32 cellular contexts compared by ENCODE assay signal in the genomic region with DNA sequence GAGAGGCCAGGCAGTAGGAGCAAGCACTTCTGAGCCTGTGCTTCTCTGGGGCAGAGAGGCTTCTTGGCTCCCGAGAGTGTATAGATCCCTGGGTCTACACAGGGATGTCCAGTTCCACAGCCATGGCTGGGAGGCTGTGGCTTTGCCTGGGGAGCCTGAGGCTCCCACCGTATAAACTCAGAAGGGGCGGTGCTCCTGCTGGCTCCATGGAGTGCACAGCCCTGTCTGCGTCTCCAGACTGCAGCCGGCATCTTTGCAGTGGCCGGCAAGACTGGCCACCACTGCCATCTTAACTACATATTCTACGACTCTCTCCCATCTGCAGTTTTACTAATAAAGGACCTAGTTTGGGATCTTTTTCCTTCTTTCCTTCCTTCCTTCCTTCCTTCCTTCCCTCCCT.
"Had no signal": no experiment of that assay in that cellular context is flagged by ENCODE, and none has a peak within 500 bp of the region (broad histone marks: within the 10 kb centered on the region; RNA-seq: fewer than 3 reads in every experiment).

No MANE protein-coding gene starts in this region.

- H3K27ac ChIP-seq: body of pancreas, esophagus muscularis mucosa, foreskin keratinocyte, gastrocnemius medialis, WERI-Rb-1 had no signal

- H3K9me3 Mint-ChIP-seq: activated CD8-positive, alpha-beta T cell treated with anti-CD3 and anti-CD28 coated beads for 36 hours; activated T-cell treated with anti-CD3 and anti-CD28 coated beads, Interleukin-2, amount 50 U/mL, for 4 hours; activated T-helper 17 cell treated with anti-CD3 and anti-CD28 coated beads, Interleukin-2, amount 50 U/mL, for 72 hours; T-helper 2 cell treated with Interferon-gamma antibody and Interleukin-4, amounts not matched to agents 5 μg/mL and 100 μg/mL, for 36 hours had no signal

- ATAC-seq: activated CD4-positive, CD25-positive, alpha-beta regulatory T cell treated with anti-CD3 and anti-CD28 coated beads, Interleukin-2, amount 50 U/mL, for 24 hours; activated CD8-positive, alpha-beta T cell treated with anti-CD3 and anti-CD28 coated beads for 36 hours; activated T-cell treated with anti-CD3 and anti-CD28 coated beads, Interleukin-2, amount 50 U/mL, for 4 hours; activated T-helper 17 cell treated with anti-CD3 and anti-CD28 coated beads, Interleukin-2, amount 50 U/mL, for 72 hours; body of pancreas; effector memory CD8-positive, alpha-beta T cell; foreskin keratinocyte; gastrocnemius medialis; T-helper 17 cell had no signal

- H3K27me3 ChIP-seq: body of pancreas, esophagus muscularis mucosa, foreskin keratinocyte, gastrocnemius medialis had no signal

- H3K36me3 ChIP-seq: esophagus muscularis mucosa, gastrocnemius medialis, WERI-Rb-1 had no signal

- H3K4me3 Mint-ChIP-seq: activated B cell treated with CpG ODN at 0.5 μM for 24 hours; activated CD8-positive, alpha-beta T cell treated with anti-CD3 and anti-CD28 coated beads for 36 hours; activated naive CD8-positive, alpha-beta T cell; activated T-cell treated with anti-CD3 and anti-CD28 coated beads, Interleukin-2, amount 50 U/mL, for 4 hours; activated T-helper 17 cell treated with anti-CD3 and anti-CD28 coated beads, Interleukin-2, amount 50 U/mL, for 72 hours; effector memory CD8-positive, alpha-beta T cell; T-helper 17 cell; T-helper 2 cell treated with Interferon-gamma antibody and Interleukin-4, amounts not matched to agents 5 μg/mL and 100 μg/mL, for 36 hours had no signal

- H3K4me1 ChIP-seq: body of pancreas, foreskin keratinocyte, gastrocnemius medialis had no signal

- H3K4me1 Mint-ChIP-seq: activated B cell treated with CpG ODN at 0.5 μM for 24 hours; activated T-helper 17 cell treated with anti-CD3 and anti-CD28 coated beads, Interleukin-2, amount 50 U/mL, for 72 hours; T-helper 17 cell had no signal

- DNase-seq: activated B cell treated with CpG ODN at 0.5 μM for 24 hours; activated CD4-positive, alpha-beta T cell treated with anti-CD3 and anti-CD28 coated beads for 48 hours; activated CD4-positive, alpha-beta T cell treated with anti-CD3 and anti-CD28 coated beads, Interleukin-2, amount 50 U/mL, for 1 hour; activated CD4-positive, alpha-beta T cell treated with anti-CD3 and anti-CD28 coated beads, Interleukin-2, amount 50 U/mL, for 48 hours; activated CD8-positive, alpha-beta memory T cell treated with anti-CD3 and anti-CD28 coated beads for 24 hours; activated CD8-positive, alpha-beta T cell treated with anti-CD3 and anti-CD28 coated beads for 36 hours; activated effector memory CD4-positive, alpha-beta T cell treated with Interleukin-2 at 50 U/mL for 16 hours; activated gamma-delta T cell treated with Interleukin-2 at 50 U/mL for 16 hours; activated naive CD4-positive, alpha-beta T cell treated with anti-CD3 and anti-CD28 coated beads, Interleukin-2, amount 50 U/mL, for 16 hours; activated naive CD4-positive, alpha-beta T cell treated with Interleukin-2 at 50 U/mL for 16 hours; activated T-cell treated with anti-CD3 and anti-CD28 coated beads, Interleukin-2, amount 50 U/mL, for 4 hours; amniotic stem cell; anterior cingulate cortex; body of pancreas; caudate nucleus; cortex of kidney; dermis blood vessel endothelial cell; effector CD4-positive, alpha-beta T cell; effector memory CD8-positive, alpha-beta T cell; erythroblast; foreskin keratinocyte; gastrocnemius medialis; T-helper 1 cell; T-helper 17 cell; T1000; WERI-Rb-1 had no signal

- FAIRE-seq: colon had no signal

- H3K4me3 ChIP-seq: body of pancreas, esophagus muscularis mucosa, gastrocnemius medialis had no signal

- H3K27me3 Mint-ChIP-seq: activated B cell treated with CpG ODN at 0.5 μM for 24 hours; activated CD8-positive, alpha-beta T cell treated with anti-CD3 and anti-CD28 coated beads for 36 hours; activated naive CD8-positive, alpha-beta T cell; activated T-helper 17 cell treated with anti-CD3 and anti-CD28 coated beads, Interleukin-2, amount 50 U/mL, for 72 hours; effector memory CD8-positive, alpha-beta T cell; T-helper 17 cell had no signal

- H3K36me3 Mint-ChIP-seq: activated naive CD8-positive, alpha-beta T cell had no signal

- H3K27ac Mint-ChIP-seq: activated B cell treated with CpG ODN at 0.5 μM for 24 hours; activated CD8-positive, alpha-beta T cell treated with anti-CD3 and anti-CD28 coated beads for 36 hours; activated naive CD8-positive, alpha-beta T cell; activated T-helper 17 cell treated with anti-CD3 and anti-CD28 coated beads, Interleukin-2, amount 50 U/mL, for 72 hours; effector memory CD8-positive, alpha-beta T cell; T-helper 17 cell; T-helper 2 cell treated with Interferon-gamma antibody and Interleukin-4, amounts not matched to agents 5 μg/mL and 100 μg/mL, for 36 hours had no signal

- H3K9me3 ChIP-seq: body of pancreas, esophagus muscularis mucosa, gastrocnemius medialis had no signal
